In genomic region chr3:81394656-81395055, GRCh38 we compare ENCODE assay signal across 23 cellular contexts.
"Had no signal": no experiment of that assay in that cellular context is flagged by ENCODE, and none has a peak within 500 bp of the region (broad histone marks: within the 10 kb centered on the region; RNA-seq: fewer than 3 reads in every experiment).

No MANE protein-coding gene starts in this region.

- H3K36me3 ChIP-seq: ascending aorta, Peyer's patch had no signal

- H3K9me3 Mint-ChIP-seq: activated B cell treated with CpG ODN at 0.5 μM for 24 hours; activated CD4-positive, alpha-beta memory T cell treated with anti-CD3 and anti-CD28 coated beads for 36 hours; activated CD4-positive, alpha-beta T cell treated with anti-CD3 and anti-CD28 coated beads, Interleukin-2, amount 10 ng/mL, durations not matched to agents 7 days and 5 days; activated naive CD8-positive, alpha-beta T cell treated with anti-CD3 and anti-CD28 coated beads, Interleukin-2, amount 50 U/mL, for 24 hours; activated T-cell treated with anti-CD3 and anti-CD28 coated beads, Interleukin-2, amount 50 U/mL, for 4 hours; T-helper 1 cell treated with Interleukin-12 subunit alpha and Interleukin-12 subunit beta and Interleukin-4 antibody, amounts not matched to agents 30 μg/mL and 1 μg/mL, for 36 hours had no signal

- H3K27ac Mint-ChIP-seq: activated B cell treated with CpG ODN at 0.5 μM for 24 hours; activated CD4-positive, alpha-beta memory T cell treated with anti-CD3 and anti-CD28 coated beads for 36 hours; activated CD4-positive, alpha-beta T cell treated with anti-CD3 and anti-CD28 coated beads, Interleukin-2, amount 10 ng/mL, durations not matched to agents 7 days and 5 days; activated naive CD4-positive, alpha-beta T cell treated with anti-CD3 and anti-CD28 coated beads, Interleukin-2, amount 50 U/mL, for 72 hours; activated naive CD8-positive, alpha-beta T cell treated with anti-CD3 and anti-CD28 coated beads, Interleukin-2, amount 50 U/mL, for 24 hours; T-helper 1 cell treated with Interleukin-12 subunit alpha and Interleukin-12 subunit beta and Interleukin-4 antibody, amounts not matched to agents 30 μg/mL and 1 μg/mL, for 36 hours had no signal

- H3K9me3 ChIP-seq: ascending aorta, body of pancreas, Peyer's patch had no signal

- DNase-seq: activated B cell treated with CpG ODN at 0.5 μM for 24 hours; activated CD4-positive, alpha-beta memory T cell treated with anti-CD3 and anti-CD28 coated beads for 36 hours; activated CD4-positive, alpha-beta T cell treated with anti-CD3 and anti-CD28 coated beads for 1 hour; activated CD4-positive, alpha-beta T cell treated with anti-CD3 and anti-CD28 coated beads, Interleukin-2, amount 10 ng/mL, durations not matched to agents 7 days and 5 days; activated CD8-positive, alpha-beta memory T cell treated with anti-CD3 and anti-CD28 coated beads for 24 hours; activated effector memory CD4-positive, alpha-beta T cell treated with anti-CD3 and anti-CD28 coated beads, Interleukin-2, amount 50 U/mL, for 16 hours; activated naive CD4-positive, alpha-beta T cell treated with Interleukin-2 at 50 U/mL for 16 hours; activated naive CD8-positive, alpha-beta T cell treated with anti-CD3 and anti-CD28 coated beads, Interleukin-2, amount 50 U/mL, for 24 hours; activated T-cell treated with anti-CD3 and anti-CD28 coated beads, Interleukin-2, amount 50 U/mL, for 4 hours; amniotic stem cell; body of pancreas; cortex of kidney; KG1; NCI-H1417 treated with DMSO at 0.1 percent for 48 hours; NCI-H187; NCI-H510A treated with DMSO at 0.1 percent for 48 hours; NK-92 treated with Interleukin-12 subunit alpha and Interleukin-12 subunit beta, amount 100 ng/mL, for 24 hours; Peyer's patch; SHP77 treated with DMSO at 0.1 percent for 48 hours had no signal

- H3K4me1 Mint-ChIP-seq: activated B cell treated with CpG ODN at 0.5 μM for 24 hours; activated CD4-positive, alpha-beta T cell treated with anti-CD3 and anti-CD28 coated beads, Interleukin-2, amount 10 ng/mL, durations not matched to agents 7 days and 5 days; activated naive CD8-positive, alpha-beta T cell treated with anti-CD3 and anti-CD28 coated beads, Interleukin-2, amount 50 U/mL, for 24 hours; central memory CD8-positive, alpha-beta T cell had no signal

- H3K27ac ChIP-seq: ascending aorta, body of pancreas, Peyer's patch had no signal

- H3K27me3 ChIP-seq: ascending aorta, body of pancreas, Peyer's patch had no signal

- H3K4me1 ChIP-seq: ascending aorta, body of pancreas, Peyer's patch had no signal

- ATAC-seq: activated naive CD4-positive, alpha-beta T cell treated with anti-CD3 and anti-CD28 coated beads, Interleukin-2, amount 50 U/mL, for 72 hours; activated naive CD8-positive, alpha-beta T cell treated with anti-CD3 and anti-CD28 coated beads, Interleukin-2, amount 50 U/mL, for 24 hours; activated T-cell treated with anti-CD3 and anti-CD28 coated beads, Interleukin-2, amount 50 U/mL, for 4 hours; body of pancreas had no signal

- H3K27me3 Mint-ChIP-seq: activated B cell treated with CpG ODN at 0.5 μM for 24 hours; activated CD4-positive, alpha-beta memory T cell treated with anti-CD3 and anti-CD28 coated beads for 36 hours; activated CD4-positive, alpha-beta T cell treated with anti-CD3 and anti-CD28 coated beads, Interleukin-2, amount 10 ng/mL, durations not matched to agents 7 days and 5 days; activated naive CD8-positive, alpha-beta T cell treated with anti-CD3 and anti-CD28 coated beads, Interleukin-2, amount 50 U/mL, for 24 hours; central memory CD8-positive, alpha-beta T cell had no signal

- H3K4me3 Mint-ChIP-seq: activated B cell treated with CpG ODN at 0.5 μM for 24 hours; activated CD4-positive, alpha-beta memory T cell treated with anti-CD3 and anti-CD28 coated beads for 36 hours; activated CD4-positive, alpha-beta T cell treated with anti-CD3 and anti-CD28 coated beads, Interleukin-2, amount 10 ng/mL, durations not matched to agents 7 days and 5 days; activated naive CD8-positive, alpha-beta T cell treated with anti-CD3 and anti-CD28 coated beads, Interleukin-2, amount 50 U/mL, for 24 hours; activated T-cell treated with anti-CD3 and anti-CD28 coated beads, Interleukin-2, amount 50 U/mL, for 4 hours; central memory CD8-positive, alpha-beta T cell; T-helper 1 cell treated with Interleukin-12 subunit alpha and Interleukin-12 subunit beta and Interleukin-4 antibody, amounts not matched to agents 30 μg/mL and 1 μg/mL, for 36 hours had no signal

- H3K4me3 ChIP-seq: ascending aorta, body of pancreas, Peyer's patch had no signal

- H3K36me3 Mint-ChIP-seq: activated CD4-positive, alpha-beta memory T cell treated with anti-CD3 and anti-CD28 coated beads for 36 hours; activated naive CD4-positive, alpha-beta T cell treated with anti-CD3 and anti-CD28 coated beads, Interleukin-2, amount 50 U/mL, for 72 hours had no signal
